Comparison of ENCODE assay signal across 16 cellular contexts in the genomic region with DNA sequence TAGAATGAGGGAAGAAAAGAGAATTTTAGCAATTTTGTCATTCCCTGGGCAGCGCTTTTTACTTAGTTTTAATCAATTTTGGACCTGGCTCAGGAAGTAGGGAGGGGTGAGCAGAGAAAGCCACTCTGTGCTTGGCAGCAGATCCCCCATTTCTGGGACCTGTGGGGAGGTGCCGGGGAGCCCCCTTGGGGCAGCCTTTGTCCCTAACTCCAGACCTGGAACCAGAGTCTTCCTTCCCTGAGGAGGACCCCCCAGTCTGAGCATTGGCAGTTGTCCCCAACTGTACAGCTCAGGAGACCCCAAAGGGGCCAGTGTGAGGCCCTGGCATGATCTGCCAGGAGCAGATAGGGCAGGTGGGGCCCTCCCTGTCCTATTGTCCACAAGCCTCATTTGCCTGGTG. TPM values are rescaled to one million over a fixed set of nuclear protein-coding genes. Genes with fewer than 3 reads are reported as not detected.
A peak's percentile ranks its signal among the peaks of the same experiment; 100 is the strongest.
DNase-seq lines count a peak whose midpoint lies in the region; ATAC-seq and TF ChIP-seq lines count a peak whose summit lies in the region.
"Had no signal": no experiment of that assay in that cellular context is flagged by ENCODE, and none has a peak within 500 bp of the region (broad histone marks: within the 10 kb centered on the region; RNA-seq: fewer than 3 reads in every experiment).

No MANE protein-coding gene starts in this region.

- H3K23ac ChIP-seq in neuronal stem cell (ENCODE audit: low read depth, low read length, poor library complexity), result no peak overlapping the region

- no peak overlapping the region for H3K4ac ChIP-seq in neuronal stem cell (ENCODE audit: low read length)

- peak overlapping the region; percentile 82 for H2AK5ac ChIP-seq in neuronal stem cell (ENCODE audit: low read depth, low read length)

- H3K4me2 ChIP-seq in neuronal stem cell (ENCODE audit: insufficient read depth, low read length, poor library complexity, severe bottlenecking), result no peak overlapping the region

- H2BK15ac ChIP-seq in neuronal stem cell (ENCODE audit: low read length), result no peak overlapping the region

- H3K9me3 ChIP-seq in adipocyte (ENCODE audit: control insufficient read depth, low read length) (no peaks in the 10 kb centered on the region), esophagus (ENCODE audit: control insufficient read depth in 2 of 2, insufficient read depth in 1 of 2, low read depth in 1 of 2, low read length in 1 of 2) (no peaks in the 10 kb centered on the region), neuronal stem cell (replicated peaks in 1 of 2; ENCODE audit: control insufficient read depth in 2 of 2, insufficient read depth in 1 of 2, low read depth in 1 of 2, low read length in 2 of 2) (no peaks in the 10 kb centered on the region), thyroid gland (no peaks in the 10 kb centered on the region)
- H3K9me3 ChIP-seq: spleen had no signal

- peak overlapping the region; percentile 88 for H3K18ac ChIP-seq in neuronal stem cell (ENCODE audit: low read length)

- TF ChIP-seq POLR2A in thyroid gland (IDR thresholded peaks at IDR 0.05), result no peak

- H3K27me3 ChIP-seq in adipocyte (replicated peaks; ENCODE audit: control insufficient read depth, insufficient read depth, low read length), result no peaks in the 10 kb centered on the region
- no peaks in the 10 kb centered on the region for H3K27me3 ChIP-seq in esophagus (ENCODE audit: control insufficient read depth in 1 of 2, insufficient read depth in 2 of 2, low read length in 2 of 2)
- peaks cover 0 to 92% (median 34%) of the 10 kb centered on the region in 3 experiments for H3K27me3 ChIP-seq in neuronal stem cell (ENCODE audit: control insufficient read depth in 3 of 3, insufficient read depth in 3 of 3, low read depth in 1 of 3, low read length in 3 of 3)
- no peaks in the 10 kb centered on the region for H3K27me3 ChIP-seq in thyroid gland

- H3K4me1 ChIP-seq in adipocyte (ENCODE audit: control insufficient read depth, insufficient read depth, low read length) (peaks cover 34% of the 10 kb centered on the region), esophagus (ENCODE audit: control insufficient read depth in 2 of 2, insufficient read depth in 2 of 2, low read length in 1 of 2) (no peaks in the 10 kb centered on the region), neuronal stem cell (ENCODE audit: control insufficient read depth in 2 of 2, insufficient read depth in 1 of 2, low read depth in 1 of 2, low read length in 2 of 2) (peaks cover 24 to 42% of the 10 kb centered on the region in 2 donors), thyroid gland (peaks cover 0 to 23% of the 10 kb centered on the region in 2 donors)

- DNase-seq in adipocyte (ENCODE audit: low read depth) (no peak), neuronal stem cell (ENCODE audit: low spot score) (no peak), thyroid gland (no peak), NCI-H2029 (lab: John Stamatoyannopoulos, UW) (no peak)
- no peak for DNase-seq in activated CD8-positive, alpha-beta memory T cell treated with anti-CD3 and anti-CD28 coated beads for 24 hours
- DNase-seq in activated CD4-positive, alpha-beta T cell treated with anti-CD3 and anti-CD28 coated beads, Interleukin-2, amount 50 U/mL, for 48 hours, result no peak
- DNase-seq: CD8-positive, alpha-beta T cell; KG1; NCI-H1105 treated with DMSO at 0.1 percent for 48 hours; spleen; T-cell had no signal

- no peak overlapping the region for H3K14ac ChIP-seq in neuronal stem cell (ENCODE audit: low read length)

- no peak overlapping the region for H4K91ac ChIP-seq in neuronal stem cell (ENCODE audit: low read depth, low read length, poor library complexity)

- WGBS in esophagus, 2 donors, result 74 to 76% methylated on average over 2 of the region's 2 CpGs
- no CpG with 5 or more reads among the region's 2 CpGs for WGBS in neuronal stem cell (ENCODE audit: extremely low coverage in 2 of 2, insufficient read length in 2 of 2, insufficient replicate concordance in 1 of 2), 2 donors
- 59 to 88% methylated on average over 2 of the region's 2 CpGs for WGBS in thyroid gland, 2 donors

- no peak for ATAC-seq in esophagus mucosa
- ATAC-seq: CD8-positive, alpha-beta T cell; T-cell had no signal

- no peak overlapping the region for H2BK12ac ChIP-seq in neuronal stem cell (ENCODE audit: low read length)

- peaks cover 37% of the 10 kb centered on the region for H3K36me3 ChIP-seq in adipocyte (ENCODE audit: control insufficient read depth, insufficient read depth, low read length, severe bottlenecking)
- H3K36me3 ChIP-seq in esophagus (ENCODE audit: control insufficient read depth in 2 of 2, insufficient read depth in 2 of 2, low read length in 1 of 2), result peaks cover 0 to 20% of the 10 kb centered on the region in 2 donors
- no peaks in the 10 kb centered on the region for H3K36me3 ChIP-seq in neuronal stem cell (replicated peaks in 1 of 2; ENCODE audit: control insufficient read depth in 2 of 2, insufficient read depth in 2 of 2, low read length in 2 of 2)
- H3K36me3 ChIP-seq in thyroid gland, result peaks cover 0 to 19% of the 10 kb centered on the region in 2 donors

- H3K9ac ChIP-seq in adipocyte (ENCODE audit: low read length), result peak overlapping the region; percentile 78
- no peak overlapping the region for H3K9ac ChIP-seq in neuronal stem cell (ENCODE audit: low read depth, low read length, poor library complexity)

- no peak overlapping the region for H3K4me3 ChIP-seq in adipocyte (ENCODE audit: low read length)
- no peak overlapping the region for H3K4me3 ChIP-seq in esophagus (ENCODE audit: low read depth in 1 of 2, low read length in 2 of 2)
- no peak overlapping the region for H3K4me3 ChIP-seq in neuronal stem cell (ENCODE audit: low read length in 2 of 2)
- no peak overlapping the region for H3K4me3 ChIP-seq in thyroid gland (replicated peaks in 1 of 3)
- H3K4me3 ChIP-seq: spleen had no signal

- no peak overlapping the region for H2BK5ac ChIP-seq in neuronal stem cell (ENCODE audit: low read length)

- intact Hi-C loops in thyroid gland (cut with DNase I), result no loop called here

- no peak overlapping the region for H2BK120ac ChIP-seq in neuronal stem cell (ENCODE audit: low read depth, low read length)

- TF ChIP-seq CTCF in thyroid gland (IDR thresholded peaks at IDR 0.05), result no peak

- no peaks in the 10 kb centered on the region for H3K79me1 ChIP-seq in neuronal stem cell (ENCODE audit: low read depth, low read length)

- no peak overlapping the region for H2AFZ ChIP-seq in neuronal stem cell (ENCODE audit: low read length)

- peak overlapping the region; percentile 30 to 36 for H3K27ac ChIP-seq in esophagus (ENCODE audit: low read depth in 2 of 2, low read length in 1 of 2)
- H3K27ac ChIP-seq in neuronal stem cell (replicated peaks; ENCODE audit: low read length), result no peak overlapping the region
- peak overlapping the region; percentile 36 to 56 (median 42) for H3K27ac ChIP-seq in thyroid gland
- H3K27ac ChIP-seq: HL-60 had no signal

- H4K8ac ChIP-seq in neuronal stem cell (ENCODE audit: low read depth, low read length), result no peak overlapping the region

RNA-seq across cellular contexts. Expression of a gene that starts 10.5 kb away (rescaled TPM):
- polyA plus RNA-seq in esophagus, result 1 to 10 TPM; 1.5 to 1.9 TPM
- 1.1 TPM for polyA plus RNA-seq in neuronal stem cell (2013, experiment 1 of 2)
- polyA plus RNA-seq in neuronal stem cell (2013, experiment 2 of 2), result 1.1 TPM
- total RNA-seq in thyroid gland, result 10 to 100 TPM in 1 of 4 donors, 1 to 10 TPM in 3; 4.2 to 10.9 (median 7.7) TPM
- total RNA-seq in esophagus mucosa, result 1.4 TPM
- total RNA-seq: G401 had no signal
- polyA plus RNA-seq: neural cell had no signal

RNA-seq across cellular contexts. Expression of a gene that starts 24.3 kb away (rescaled TPM):
- polyA plus RNA-seq in esophagus, result 10 to 100 TPM; 34.0 to 59.5 TPM
- polyA plus RNA-seq in neuronal stem cell (2013, experiment 1 of 2), result 22.9 TPM
- 24.4 TPM for polyA plus RNA-seq in neuronal stem cell (2013, experiment 2 of 2)
- 10 to 100 TPM; 23.9 to 31.3 (median 29.1) TPM for total RNA-seq in thyroid gland
- 23.8 TPM for total RNA-seq in esophagus mucosa

RNA-seq across cellular contexts. Expression of a gene that starts 25.9 kb away (rescaled TPM):
- polyA plus RNA-seq in esophagus, result 10 to 100 TPM; 19.5 to 39.4 TPM
- 123 TPM for polyA plus RNA-seq in neuronal stem cell (2013, experiment 1 of 2)
- polyA plus RNA-seq in neuronal stem cell (2013, experiment 2 of 2), result 121 TPM
- total RNA-seq in thyroid gland (10 to 100 TPM; 16.9 to 67.7 (median 43.0) TPM), esophagus mucosa (40.0 TPM)

RNA-seq across cellular contexts. Expression of a gene that starts 58.0 kb away (rescaled TPM):
- polyA plus RNA-seq in esophagus, result 10 to 100 TPM; 75.1 to 76.0 TPM
- polyA plus RNA-seq in neuronal stem cell (2013, experiment 1 of 2), result 35.3 TPM
- 33.1 TPM for polyA plus RNA-seq in neuronal stem cell (2013, experiment 2 of 2)
- 10 to 100 TPM; 39.2 to 91.9 (median 56.5) TPM for total RNA-seq in thyroid gland
- total RNA-seq in esophagus mucosa, result 46.0 TPM

RNA-seq across cellular contexts. Expression of a gene that starts 58.0 kb away (rescaled TPM):
- 100 to 1,000 TPM in 1 of 2 donors, 10 to 100 TPM in 1; 52.1 to 101 TPM for polyA plus RNA-seq in esophagus
- polyA plus RNA-seq in neuronal stem cell (2013, experiment 1 of 2), result 64.6 TPM
- 64.5 TPM for polyA plus RNA-seq in neuronal stem cell (2013, experiment 2 of 2)
- 100 to 1,000 TPM in 1 of 4 donors, 10 to 100 TPM in 3; 55.0 to 139 (median 65.9) TPM for total RNA-seq in thyroid gland
- 97.7 TPM for total RNA-seq in esophagus mucosa
